In genomic region chrX:134423606-134424005, GRCh38 we compare ENCODE assay signal across 11 cellular contexts. TPM values are rescaled to one million over a fixed set of nuclear protein-coding genes. Genes with fewer than 3 reads are reported as not detected.
A peak's percentile ranks its signal among the peaks of the same experiment; 100 is the strongest.
DNase-seq lines count a peak whose midpoint lies in the region; ATAC-seq and TF ChIP-seq lines count a peak whose summit lies in the region.
"Had no signal": no experiment of that assay in that cellular context is flagged by ENCODE, and none has a peak within 500 bp of the region (broad histone marks: within the 10 kb centered on the region; RNA-seq: fewer than 3 reads in every experiment).

No MANE protein-coding gene starts in this region.

- H3K4me1 ChIP-seq in left ventricle myocardium inferior (no peaks in the 10 kb centered on the region), Panc1 (ENCODE audit: control insufficient read depth, insufficient read depth, low read length) (no peaks in the 10 kb centered on the region)

- H3K27me3 ChIP-seq in left ventricle myocardium inferior (ENCODE audit: low read depth) (no peaks in the 10 kb centered on the region), Panc1 (ENCODE audit: control insufficient read depth, insufficient read depth, low read length) (no peaks in the 10 kb centered on the region)

- H3K4me3 ChIP-seq in left ventricle myocardium inferior: no peak overlapping the region
- no peak overlapping the region for H3K4me3 ChIP-seq in Panc1 (ENCODE audit: low read depth in 2 of 2, low read length in 2 of 2)
- no peak overlapping the region for H3K4me3 ChIP-seq in fibroblast of villous mesenchyme (ENCODE audit: low read depth, low read length)

- intact Hi-C loops in left ventricle myocardium inferior (cut with micrococcal nuclease): no loop called here
- intact Hi-C loops in cardiac septum (cut with DNase I): no loop called here
- intact Hi-C loops in Panc1 (cut with micrococcal nuclease; ENCODE audit: unreplicated experiment): no loop called here

- BruUV-seq in Panc1 (replicated peaks; lab: Mats Ljungman, UMichigan): no TSS peak

- TF ChIP-seq CTCF in left ventricle myocardium inferior (IDR thresholded peaks at IDR 0.05; ENCODE audit: borderline replicate concordance) (peak; percentile 33), Panc1 (IDR thresholded peaks at IDR 0.05) (peak; percentile 64), fibroblast of villous mesenchyme (IDR thresholded peaks at IDR 0.05; ENCODE audit: insufficient read depth, low read depth, low read length) (peak; percentile 34)

- H3K36me3 ChIP-seq in left ventricle myocardium inferior (no peaks in the 10 kb centered on the region), Panc1 (ENCODE audit: control insufficient read depth, insufficient read depth, low read length) (peaks cover 14% of the 10 kb centered on the region)

- H3K9me3 ChIP-seq in left ventricle myocardium inferior (replicated peaks): no peaks in the 10 kb centered on the region
- H3K9me3 ChIP-seq in Panc1 (ENCODE audit: control insufficient read depth, insufficient read depth, low read depth, low read length): no peaks in the 10 kb centered on the region

- POLR2A ChIA-PET in Panc1 (lab: Charles Lee): no interaction called here

- CTCF ChIA-PET in Panc1 (lab: Charles Lee): no interaction called here

- in situ Hi-C loops in Panc1 (cut with HindIII; ENCODE audit: low pct_unique_long_range_greater_than_20kb, low sequenced_read_pairs): no loop called here

- peak; percentile 69; the same call in 1 of the 2 replicates for ATAC-seq in Panc1
- no peak for ATAC-seq in HG03039 (IDR thresholded peaks at IDR 0.05; ENCODE audit: unreplicated experiment)
- ATAC-seq in GM18520 (IDR thresholded peaks at IDR 0.05; ENCODE audit: unreplicated experiment): no peak
- ATAC-seq in GM21528 (IDR thresholded peaks at IDR 0.05; ENCODE audit: low FRiP score, unreplicated experiment): no peak

- DNase-seq in left ventricle myocardium inferior: no peak
- no peak for DNase-seq in cardiac septum (ENCODE audit: low spot score)
- no peak for DNase-seq in Panc1 (ENCODE audit: low read depth, low spot score)
- peak; percentile 32 for DNase-seq in fibroblast of villous mesenchyme (ENCODE audit: low read depth)
- no peak for DNase-seq in UCSD-AML1 (lab: John Stamatoyannopoulos, UW; ENCODE audit: unreplicated experiment)
- DNase-seq: activated CD8-positive, alpha-beta memory T cell treated with anti-CD3 and anti-CD28 coated beads, Interleukin-2, amount 50 U/mL, for 48 hours; NCI-H774; stimulated activated CD4-positive, alpha-beta T cell treated with anti-CD3 and anti-CD28 coated beads, Interleukin-12 subunit alpha, Interleukin-12 subunit beta, amount 100 ng/mL, for 4 hours had no signal

- H3K27ac ChIP-seq in left ventricle myocardium inferior (replicated peaks): no peak overlapping the region
- H3K27ac ChIP-seq in Panc1 (ENCODE audit: low read length): no peak overlapping the region

RNA-seq across cellular contexts. Expression of gene HPRT1, which starts 36.4 kb away (rescaled TPM):
- total RNA-seq in left ventricle myocardium inferior: 19.4 TPM
- 24.9 TPM for total RNA-seq in cardiac septum
- 77.1 TPM for total RNA-seq in Panc1 (2021; ENCODE audit: unreplicated experiment)
- 42.6 TPM for polyA plus RNA-seq in Panc1 (2012; ENCODE audit: insufficient read length)
- 6.8 and 17.3 TPM in 2 replicates for total RNA-seq in fibroblast of villous mesenchyme

RNA-seq across cellular contexts. Expression of gene PHF6, which starts 50.5 kb away (rescaled TPM):
- total RNA-seq in left ventricle myocardium inferior: 9.8 TPM
- total RNA-seq in cardiac septum: 10.8 TPM
- total RNA-seq in Panc1 (2021; ENCODE audit: unreplicated experiment): 52.7 TPM
- 20.8 TPM for polyA plus RNA-seq in Panc1 (2012; ENCODE audit: insufficient read length)
- 19.3 and 31.1 TPM in 2 replicates for total RNA-seq in fibroblast of villous mesenchyme
